Comparison of ENCODE assay signal across 18 cellular contexts in genomic region chr2:9329497-9329896, GRCh38.
DNase-seq lines count a peak whose midpoint lies in the region; ATAC-seq and TF ChIP-seq lines count a peak whose summit lies in the region.
"Had no signal": no experiment of that assay in that cellular context is flagged by ENCODE, and none has a peak within 500 bp of the region (broad histone marks: within the 10 kb centered on the region; RNA-seq: fewer than 3 reads in every experiment).

No MANE protein-coding gene starts in this region.

- H3K9me3 ChIP-seq in colonic mucosa: no peaks in the 10 kb centered on the region
- no peaks in the 10 kb centered on the region for H3K9me3 ChIP-seq in skeletal muscle tissue (ENCODE audit: control insufficient read depth in 3 of 3, low read length in 3 of 3)
- H3K9me3 ChIP-seq: SJCRH30 had no signal

- no peak overlapping the region for H3K4me3 Mint-ChIP-seq in Calu3 (ENCODE audit: low read depth, unreplicated experiment)
- H3K4me3 Mint-ChIP-seq: CD4-positive, alpha-beta memory T cell had no signal

- CTCF ChIA-PET in Calu3 (lab: Charles Lee): interaction anchor here (1.0 to 1.2 kb wide), 2 partner anchors 19 to 141 kb away, joined by 3 read pairs; no protein-coding TSS in a partner anchor

- TF ChIP-seq CTCF in Calu3 (IDR thresholded peaks at IDR 0.05; ENCODE audit: unreplicated experiment): no peak
- no peak for TF ChIP-seq CTCF in colonic mucosa (IDR thresholded peaks at IDR 0.05)

- intact Hi-C loops in Calu3 (cut with micrococcal nuclease; ENCODE audit: unreplicated experiment) (no loop called here), colonic mucosa (cut with DNase I) (no loop called here)

- no peak overlapping the region for H3K27ac ChIP-seq in colonic mucosa
- H3K27ac ChIP-seq in skeletal muscle tissue (ENCODE audit: low read depth, low read length): peak overlapping the region; percentile 11
- H3K27ac ChIP-seq: RWPE1, SJCRH30 had no signal

- H3K27me3 ChIP-seq in colonic mucosa (no peaks in the 10 kb centered on the region), skeletal muscle tissue (ENCODE audit: control insufficient read depth in 3 of 3, insufficient read depth in 3 of 3, low read length in 3 of 3) (no peaks in the 10 kb centered on the region)
- H3K27me3 ChIP-seq: SJCRH30 had no signal

- peak overlapping the region; percentile 20 for H3K27ac Mint-ChIP-seq in Calu3 (ENCODE audit: unreplicated experiment)
- H3K27ac Mint-ChIP-seq: CD4-positive, alpha-beta memory T cell had no signal

- no TSS peak for BruUV-seq in Calu3 (replicated peaks; lab: Mats Ljungman, UMichigan)

- no peaks in the 10 kb centered on the region for H3K27me3 Mint-ChIP-seq in Calu3 (ENCODE audit: unreplicated experiment)

- peaks cover 61% of the 10 kb centered on the region for H3K36me3 Mint-ChIP-seq in Calu3 (ENCODE audit: insufficient read depth, unreplicated experiment)
- H3K36me3 Mint-ChIP-seq: CD4-positive, alpha-beta memory T cell had no signal

- H3K36me3 ChIP-seq in colonic mucosa (no peaks in the 10 kb centered on the region), skeletal muscle tissue (ENCODE audit: control insufficient read depth in 3 of 3, insufficient read depth in 3 of 3, low read length in 3 of 3) (peaks cover 0 to 5% (median 0%) of the 10 kb centered on the region in 3 donors)

- H3K4me3 ChIP-seq in colonic mucosa (no peak overlapping the region), skeletal muscle tissue (ENCODE audit: low read length in 3 of 3) (no peak overlapping the region)
- H3K4me3 ChIP-seq: GM12878, SJCRH30 had no signal

- ATAC-seq in GM19328 (IDR thresholded peaks at IDR 0.05; ENCODE audit: unreplicated experiment): no peak
- no peak for ATAC-seq in GM21381 (IDR thresholded peaks at IDR 0.05; ENCODE audit: unreplicated experiment)
- ATAC-seq: GM12878 had no signal

- H3K4me1 ChIP-seq in colonic mucosa: peaks cover under 1% of the 10 kb centered on the region
- peaks cover 0 to 8% (median 3%) of the 10 kb centered on the region in 3 donors for H3K4me1 ChIP-seq in skeletal muscle tissue (ENCODE audit: control insufficient read depth in 3 of 3, insufficient read depth in 3 of 3, low read length in 3 of 3)

- H3K4me1 Mint-ChIP-seq in Calu3 (ENCODE audit: low read depth, unreplicated experiment): peaks cover 36% of the 10 kb centered on the region

- DNase-seq in Calu3 (no peak), colonic mucosa (peak; percentile 57), mucosa of gallbladder (ENCODE audit: low spot score) (peak; percentile 35), NCI-H1417 treated with DMSO at 0.1 percent for 48 hours (lab: John Stamatoyannopoulos, UW) (no peak), T-helper 9 cell (no peak)
- DNase-seq: ACHN, DND-41, KG1, NCI-H1436 treated with DMSO at 0.1 percent for 48 hours, NCI-H2081, NCI-H748 treated with DMSO at 0.1 percent for 48 hours, SJCRH30 had no signal

- H3K9ac ChIP-seq in colonic mucosa (ENCODE audit: low read depth in 2 of 2, low read length in 2 of 2): no peak overlapping the region
- no peak overlapping the region for H3K9ac ChIP-seq in skeletal muscle tissue (ENCODE audit: low read depth in 1 of 3, low read length in 3 of 3)

- no peaks in the 10 kb centered on the region for H3K9me3 Mint-ChIP-seq in Calu3 (ENCODE audit: low read depth, unreplicated experiment)

Comparison
In these comparisons a context has a peak if more than half of its experiments do, and no peak if none do; other contexts are left out.
1. DNase-seq: peak in colonic mucosa (single experiment) and mucosa of gallbladder (single experiment); none in Calu3 (single experiment), NCI-H1417 treated with DMSO at 0.1 percent for 48 hours (single experiment) and T-helper 9 cell (single experiment).